Comparison of ENCODE assay signal across 1 cellular context in genomic region chr19:58408152-58409009, GRCh38.
A peak's percentile ranks its signal among the peaks of the same experiment; 100 is the strongest.
TF ChIP-seq lines count a peak whose summit lies in the region.

ZNF584 (plus strand) TSS chr19:58408649; CDS start chr19:58409148, 499 bp downstream.

TF ChIP-seq in GM12878, 131 proteins besides CTCF, POLR2A, EP300 and RAD21 (continued from another document and continues in another):
- no peak; the same call in 1 of the 2 replicates for TF ChIP-seq RELB (IDR thresholded peaks at IDR 0.05; ENCODE audit: low read depth)
- peak; percentile 72; the same call in 1 of the 2 replicates for TF ChIP-seq CBFB (IDR thresholded peaks at IDR 0.05; ENCODE audit: low read depth)
- TF ChIP-seq GATAD2B (conservative IDR thresholded peaks at IDR 0.05; ENCODE audit: low read depth), result peak; percentile 65
- TF ChIP-seq CBX3 (IDR thresholded peaks at IDR 0.05; ENCODE audit: borderline replicate concordance, low read depth), result no peak
- no peak; the same call in 1 of the 2 replicates for TF ChIP-seq IRF3 (IDR thresholded peaks at IDR 0.05)
- no peak for TF ChIP-seq ZNF207 (IDR thresholded peaks at IDR 0.05; ENCODE audit: borderline replicate concordance)
- no peak for TF ChIP-seq WRNIP1 (IDR thresholded peaks at IDR 0.05; ENCODE audit: borderline replicate concordance, low read depth, low read length)
- no peak for TF ChIP-seq EED (IDR thresholded peaks at IDR 0.05; ENCODE audit: low read depth)
- TF ChIP-seq CUX1 (IDR thresholded peaks at IDR 0.05; ENCODE audit: insufficient replicate concordance, low read depth, low read length), result no peak
- TF ChIP-seq MTA3 (IDR thresholded peaks at IDR 0.05; ENCODE audit: borderline replicate concordance, low read length), result no peak
- TF ChIP-seq HCFC1 (IDR thresholded peaks at IDR 0.05; ENCODE audit: low read length), result peak; percentile 92
- TF ChIP-seq TCF3 (IDR thresholded peaks at IDR 0.05; ENCODE audit: borderline replicate concordance, insufficient read depth, low read depth, low read length), result 0 out of 2 replicates have a peak, but pooled peaks have one; percentile 22
- no peak for TF ChIP-seq PAX8 (IDR thresholded peaks at IDR 0.05)
- TF ChIP-seq NR2F1 (conservative IDR thresholded peaks at IDR 0.05), result peak; percentile 89
- no peak for TF ChIP-seq PAX5 (IDR thresholded peaks at IDR 0.05; ENCODE audit: borderline replicate concordance, low read depth, low read length)
- TF ChIP-seq ATF2 (IDR thresholded peaks at IDR 0.05; ENCODE audit: low read length), result no peak
- 0 out of 2 replicates have a peak, but pooled peaks have one; percentile 49 for TF ChIP-seq CHD4 (IDR thresholded peaks at IDR 0.05)
- no peak for TF ChIP-seq RCOR1 (conservative IDR thresholded peaks at IDR 0.05; ENCODE audit: low read depth, low read length)
- TF ChIP-seq SIN3A (IDR thresholded peaks at IDR 0.05; ENCODE audit: low read depth, low read length), result peak; percentile 85; the same call in 1 of the 2 replicates
- TF ChIP-seq JUND (IDR thresholded peaks at IDR 0.05; ENCODE audit: low read depth, low read length), result no peak
- no peak; the same call in 1 of the 2 replicates for TF ChIP-seq TARDBP (IDR thresholded peaks at IDR 0.05; ENCODE audit: borderline replicate concordance)
- no peak; the same call in 1 of the 2 replicates for TF ChIP-seq PML (IDR thresholded peaks at IDR 0.05; ENCODE audit: low read length)
- TF ChIP-seq SP1 (IDR thresholded peaks at IDR 0.05; ENCODE audit: low read depth, low read length), result peak; percentile 65
- TF ChIP-seq ETV6 (conservative IDR thresholded peaks at IDR 0.05 in 1 of 2, IDR thresholded peaks at IDR 0.05 in 1 of 2; ENCODE audit: borderline replicate concordance in 1 of 2, low read depth in 1 of 2), result no peak; a peak in 1 of 4 replicates
- peak; percentile 86 for TF ChIP-seq POLR2AphosphoS5 (IDR thresholded peaks at IDR 0.05; ENCODE audit: low read length)
- no peak for TF ChIP-seq SREBF2 (IDR thresholded peaks at IDR 0.05; ENCODE audit: low read length)
- no peak for TF ChIP-seq FOXK2 (IDR thresholded peaks at IDR 0.05)
- peak; percentile 85 for TF ChIP-seq DPF2 (IDR thresholded peaks at IDR 0.05)
- no peak; the same call in 1 of the 2 replicates for TF ChIP-seq ZNF687 (IDR thresholded peaks at IDR 0.05)
- no peak for TF ChIP-seq KAT2A (conservative IDR thresholded peaks at IDR 0.05; ENCODE audit: control insufficient read depth, low read depth, low read length)
- no peak for TF ChIP-seq KDM1A (IDR thresholded peaks at IDR 0.05; ENCODE audit: borderline replicate concordance)
- TF ChIP-seq USF1 (IDR thresholded peaks at IDR 0.05; ENCODE audit: borderline replicate concordance, extremely low read length, insufficient read depth, low read depth, low read length), result no peak
- TF ChIP-seq ASH2L (IDR thresholded peaks at IDR 0.05; ENCODE audit: borderline replicate concordance, low read depth), result no peak
- TF ChIP-seq BCL3 (IDR thresholded peaks at IDR 0.05; ENCODE audit: borderline replicate concordance, insufficient read depth, low read depth, low read length, poor library complexity, severe bottlenecking), result peak; percentile 22
- TF ChIP-seq ZBTB11 (CRISPR knock-in tag; IDR thresholded peaks at IDR 0.05), result no peak
- TF ChIP-seq MEF2A (IDR thresholded peaks at IDR 0.05; ENCODE audit: insufficient read depth, low read depth, low read length), result no peak
